ENCODE assay signal across 1 cellular context in the genomic region with DNA sequence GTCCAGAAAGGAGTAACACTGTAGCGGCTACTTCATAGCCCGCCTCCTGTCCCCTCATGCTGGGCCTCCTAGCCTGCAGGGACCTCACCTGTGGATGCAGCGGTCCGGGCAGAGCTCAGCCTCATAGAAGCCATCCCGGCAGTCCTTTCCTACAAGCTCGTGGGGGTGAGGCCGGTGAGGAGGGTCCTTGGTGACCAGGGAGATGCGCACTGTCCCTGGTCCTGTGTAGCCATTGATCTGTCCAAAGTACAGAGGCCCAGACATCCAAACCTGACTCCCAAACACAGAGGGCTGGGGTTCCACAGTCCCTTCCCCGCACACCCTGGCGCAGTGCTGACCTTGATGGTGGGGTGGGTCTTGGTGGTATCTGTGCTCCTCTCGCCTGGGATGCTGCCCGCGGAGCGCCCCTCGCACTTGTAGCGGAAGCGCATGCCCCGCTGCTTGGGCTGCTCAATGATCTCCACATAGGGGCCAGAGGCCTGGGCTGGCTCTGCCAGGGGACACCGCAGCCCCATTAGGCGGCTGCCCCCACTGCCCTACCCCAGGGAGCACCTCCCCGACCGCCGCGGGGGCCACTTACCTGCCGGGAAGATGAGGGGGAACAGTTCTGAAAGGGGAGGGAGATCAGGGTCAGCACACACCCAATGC.
TF ChIP-seq lines count a peak whose summit lies in the region.

No MANE protein-coding gene starts in this region.

TF ChIP-seq in HepG2, 621 proteins besides CTCF, POLR2A, EP300 and RAD21 (continues in another document):
- TF ChIP-seq ONECUT2 (CRISPR knock-in tag; IDR thresholded peaks at IDR 0.05) (peak; percentile 74), HOXA3 (CRISPR knock-in tag; IDR thresholded peaks at IDR 0.05) (peak; percentile 68), ZNF207 (IDR thresholded peaks at IDR 0.05; ENCODE audit: borderline replicate concordance) (no peak), GATAD1 (CRISPR knock-in tag; IDR thresholded peaks at IDR 0.05) (0 out of 2 replicates have a peak, but pooled peaks have one; percentile 36), GATAD2A (CRISPR knock-in tag; IDR thresholded peaks at IDR 0.05) (peak; percentile 22; the same call in 1 of the 2 replicates), ZBTB7B (CRISPR knock-in tag; IDR thresholded peaks at IDR 0.05) (peak; percentile 59; the same call in 1 of the 2 replicates), HNF4G (IDR thresholded peaks at IDR 0.05; ENCODE audit: borderline replicate concordance, low read depth, low read length) (no peak), HNF4G (CRISPR knock-in tag; IDR thresholded peaks at IDR 0.05; ENCODE audit: borderline replicate concordance, low read depth) (peak; percentile 20; the same call in 1 of the 2 replicates), ZNF564 (CRISPR knock-in tag; IDR thresholded peaks at IDR 0.05) (0 out of 2 replicates have a peak, but pooled peaks have one; percentile 36), ZNF138 (CRISPR knock-in tag; IDR thresholded peaks at IDR 0.05; ENCODE audit: low read depth) (0 out of 2 replicates have a peak, but pooled peaks have one; percentile 25), TBX2 (CRISPR knock-in tag; IDR thresholded peaks at IDR 0.05; ENCODE audit: borderline replicate concordance) (0 out of 2 replicates have a peak, but pooled peaks have one; percentile 12), ZNF543 (CRISPR knock-in tag; IDR thresholded peaks at IDR 0.05) (no peak), ZNF124 (CRISPR knock-in tag; IDR thresholded peaks at IDR 0.05) (peak; percentile 16; the same call in 1 of the 2 replicates), ZBTB20 (CRISPR knock-in tag; IDR thresholded peaks at IDR 0.05; ENCODE audit: borderline replicate concordance, low read depth) (peak; percentile 14; the same call in 1 of the 2 replicates), ZNF577 (CRISPR knock-in tag; IDR thresholded peaks at IDR 0.05; ENCODE audit: borderline replicate concordance, low read depth) (no peak), LCORL (IDR thresholded peaks at IDR 0.05) (no peak), LCORL (CRISPR knock-in tag; IDR thresholded peaks at IDR 0.05) (peak; percentile 80; the same call in 1 of the 2 replicates)
- TF ChIP-seq, protein P1, sequence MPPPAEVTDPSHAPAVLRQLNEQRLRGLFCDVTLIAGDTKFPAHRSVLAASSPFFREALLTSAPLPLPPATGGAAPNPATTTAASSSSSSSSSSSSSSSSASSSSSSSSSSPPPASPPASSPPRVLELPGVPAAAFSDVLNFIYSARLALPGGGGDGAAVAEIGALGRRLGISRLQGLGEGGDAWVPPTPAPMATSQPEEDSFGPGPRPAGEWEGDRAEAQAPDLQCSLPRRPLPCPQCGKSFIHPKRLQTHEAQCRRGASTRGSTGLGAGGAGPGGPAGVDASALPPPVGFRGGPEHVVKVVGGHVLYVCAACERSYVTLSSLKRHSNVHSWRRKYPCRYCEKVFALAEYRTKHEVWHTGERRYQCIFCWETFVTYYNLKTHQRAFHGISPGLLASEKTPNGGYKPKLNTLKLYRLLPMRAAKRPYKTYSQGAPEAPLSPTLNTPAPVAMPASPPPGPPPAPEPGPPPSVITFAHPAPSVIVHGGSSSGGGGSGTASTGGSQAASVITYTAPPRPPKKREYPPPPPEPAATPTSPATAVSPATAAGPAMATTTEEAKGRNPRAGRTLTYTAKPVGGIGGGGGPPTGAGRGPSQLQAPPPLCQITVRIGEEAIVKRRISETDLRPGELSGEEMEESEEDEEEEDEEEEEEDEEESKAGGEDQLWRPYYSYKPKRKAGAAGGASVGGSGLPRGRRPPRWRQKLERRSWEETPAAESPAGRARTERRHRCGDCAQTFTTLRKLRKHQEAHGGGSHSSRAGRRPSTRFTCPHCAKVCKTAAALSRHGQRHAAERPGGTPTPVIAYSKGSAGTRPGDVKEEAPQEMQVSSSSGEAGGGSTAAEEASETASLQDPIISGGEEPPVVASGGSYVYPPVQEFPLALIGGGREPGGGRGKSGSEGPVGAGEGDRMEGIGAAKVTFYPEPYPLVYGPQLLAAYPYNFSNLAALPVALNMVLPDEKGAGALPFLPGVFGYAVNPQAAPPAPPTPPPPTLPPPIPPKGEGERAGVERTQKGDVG (CRISPR knock-in tag; IDR thresholded peaks at IDR 0.05; ENCODE audit: borderline replicate concordance) = 0 out of 2 replicates have a peak, but pooled peaks have one; percentile 12
- TF ChIP-seq, protein P2, sequence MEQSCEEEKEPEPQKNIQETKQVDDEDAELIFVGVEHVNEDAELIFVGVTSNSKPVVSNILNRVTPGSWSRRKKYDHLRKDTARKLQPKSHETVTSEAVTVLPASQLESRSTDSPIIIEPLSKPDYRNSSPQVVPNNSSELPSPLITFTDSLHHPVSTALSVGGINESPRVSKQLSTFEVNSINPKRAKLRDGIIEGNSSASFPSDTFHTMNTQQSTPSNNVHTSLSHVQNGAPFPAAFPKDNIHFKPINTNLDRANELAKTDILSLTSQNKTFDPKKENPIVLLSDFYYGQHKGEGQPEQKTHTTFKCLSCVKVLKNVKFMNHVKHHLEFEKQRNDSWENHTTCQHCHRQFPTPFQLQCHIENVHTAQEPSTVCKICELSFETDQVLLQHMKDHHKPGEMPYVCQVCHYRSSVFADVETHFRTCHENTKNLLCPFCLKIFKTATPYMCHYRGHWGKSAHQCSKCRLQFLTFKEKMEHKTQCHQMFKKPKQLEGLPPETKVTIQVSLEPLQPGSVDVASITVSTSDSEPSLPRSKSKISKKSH (CRISPR knock-in tag; IDR thresholded peaks at IDR 0.05; ENCODE audit: borderline replicate concordance) = 0 out of 2 replicates have a peak, but pooled peaks have one; percentile 35
- TF ChIP-seq, protein P3, sequence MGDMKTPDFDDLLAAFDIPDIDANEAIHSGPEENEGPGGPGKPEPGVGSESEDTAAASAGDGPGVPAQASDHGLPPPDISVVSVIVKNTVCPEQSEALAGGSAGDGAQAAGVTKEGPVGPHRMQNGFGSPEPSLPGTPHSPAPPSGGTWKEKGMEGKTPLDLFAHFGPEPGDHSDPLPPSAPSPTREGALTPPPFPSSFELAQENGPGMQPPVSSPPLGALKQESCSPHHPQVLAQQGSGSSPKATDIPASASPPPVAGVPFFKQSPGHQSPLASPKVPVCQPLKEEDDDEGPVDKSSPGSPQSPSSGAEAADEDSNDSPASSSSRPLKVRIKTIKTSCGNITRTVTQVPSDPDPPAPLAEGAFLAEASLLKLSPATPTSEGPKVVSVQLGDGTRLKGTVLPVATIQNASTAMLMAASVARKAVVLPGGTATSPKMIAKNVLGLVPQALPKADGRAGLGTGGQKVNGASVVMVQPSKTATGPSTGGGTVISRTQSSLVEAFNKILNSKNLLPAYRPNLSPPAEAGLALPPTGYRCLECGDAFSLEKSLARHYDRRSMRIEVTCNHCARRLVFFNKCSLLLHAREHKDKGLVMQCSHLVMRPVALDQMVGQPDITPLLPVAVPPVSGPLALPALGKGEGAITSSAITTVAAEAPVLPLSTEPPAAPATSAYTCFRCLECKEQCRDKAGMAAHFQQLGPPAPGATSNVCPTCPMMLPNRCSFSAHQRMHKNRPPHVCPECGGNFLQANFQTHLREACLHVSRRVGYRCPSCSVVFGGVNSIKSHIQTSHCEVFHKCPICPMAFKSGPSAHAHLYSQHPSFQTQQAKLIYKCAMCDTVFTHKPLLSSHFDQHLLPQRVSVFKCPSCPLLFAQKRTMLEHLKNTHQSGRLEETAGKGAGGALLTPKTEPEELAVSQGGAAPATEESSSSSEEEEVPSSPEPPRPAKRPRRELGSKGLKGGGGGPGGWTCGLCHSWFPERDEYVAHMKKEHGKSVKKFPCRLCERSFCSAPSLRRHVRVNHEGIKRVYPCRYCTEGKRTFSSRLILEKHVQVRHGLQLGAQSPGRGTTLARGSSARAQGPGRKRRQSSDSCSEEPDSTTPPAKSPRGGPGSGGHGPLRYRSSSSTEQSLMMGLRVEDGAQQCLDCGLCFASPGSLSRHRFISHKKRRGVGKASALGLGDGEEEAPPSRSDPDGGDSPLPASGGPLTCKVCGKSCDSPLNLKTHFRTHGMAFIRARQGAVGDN (CRISPR knock-in tag; IDR thresholded peaks at IDR 0.05) = peak; percentile 82
- TF ChIP-seq, protein P4, sequence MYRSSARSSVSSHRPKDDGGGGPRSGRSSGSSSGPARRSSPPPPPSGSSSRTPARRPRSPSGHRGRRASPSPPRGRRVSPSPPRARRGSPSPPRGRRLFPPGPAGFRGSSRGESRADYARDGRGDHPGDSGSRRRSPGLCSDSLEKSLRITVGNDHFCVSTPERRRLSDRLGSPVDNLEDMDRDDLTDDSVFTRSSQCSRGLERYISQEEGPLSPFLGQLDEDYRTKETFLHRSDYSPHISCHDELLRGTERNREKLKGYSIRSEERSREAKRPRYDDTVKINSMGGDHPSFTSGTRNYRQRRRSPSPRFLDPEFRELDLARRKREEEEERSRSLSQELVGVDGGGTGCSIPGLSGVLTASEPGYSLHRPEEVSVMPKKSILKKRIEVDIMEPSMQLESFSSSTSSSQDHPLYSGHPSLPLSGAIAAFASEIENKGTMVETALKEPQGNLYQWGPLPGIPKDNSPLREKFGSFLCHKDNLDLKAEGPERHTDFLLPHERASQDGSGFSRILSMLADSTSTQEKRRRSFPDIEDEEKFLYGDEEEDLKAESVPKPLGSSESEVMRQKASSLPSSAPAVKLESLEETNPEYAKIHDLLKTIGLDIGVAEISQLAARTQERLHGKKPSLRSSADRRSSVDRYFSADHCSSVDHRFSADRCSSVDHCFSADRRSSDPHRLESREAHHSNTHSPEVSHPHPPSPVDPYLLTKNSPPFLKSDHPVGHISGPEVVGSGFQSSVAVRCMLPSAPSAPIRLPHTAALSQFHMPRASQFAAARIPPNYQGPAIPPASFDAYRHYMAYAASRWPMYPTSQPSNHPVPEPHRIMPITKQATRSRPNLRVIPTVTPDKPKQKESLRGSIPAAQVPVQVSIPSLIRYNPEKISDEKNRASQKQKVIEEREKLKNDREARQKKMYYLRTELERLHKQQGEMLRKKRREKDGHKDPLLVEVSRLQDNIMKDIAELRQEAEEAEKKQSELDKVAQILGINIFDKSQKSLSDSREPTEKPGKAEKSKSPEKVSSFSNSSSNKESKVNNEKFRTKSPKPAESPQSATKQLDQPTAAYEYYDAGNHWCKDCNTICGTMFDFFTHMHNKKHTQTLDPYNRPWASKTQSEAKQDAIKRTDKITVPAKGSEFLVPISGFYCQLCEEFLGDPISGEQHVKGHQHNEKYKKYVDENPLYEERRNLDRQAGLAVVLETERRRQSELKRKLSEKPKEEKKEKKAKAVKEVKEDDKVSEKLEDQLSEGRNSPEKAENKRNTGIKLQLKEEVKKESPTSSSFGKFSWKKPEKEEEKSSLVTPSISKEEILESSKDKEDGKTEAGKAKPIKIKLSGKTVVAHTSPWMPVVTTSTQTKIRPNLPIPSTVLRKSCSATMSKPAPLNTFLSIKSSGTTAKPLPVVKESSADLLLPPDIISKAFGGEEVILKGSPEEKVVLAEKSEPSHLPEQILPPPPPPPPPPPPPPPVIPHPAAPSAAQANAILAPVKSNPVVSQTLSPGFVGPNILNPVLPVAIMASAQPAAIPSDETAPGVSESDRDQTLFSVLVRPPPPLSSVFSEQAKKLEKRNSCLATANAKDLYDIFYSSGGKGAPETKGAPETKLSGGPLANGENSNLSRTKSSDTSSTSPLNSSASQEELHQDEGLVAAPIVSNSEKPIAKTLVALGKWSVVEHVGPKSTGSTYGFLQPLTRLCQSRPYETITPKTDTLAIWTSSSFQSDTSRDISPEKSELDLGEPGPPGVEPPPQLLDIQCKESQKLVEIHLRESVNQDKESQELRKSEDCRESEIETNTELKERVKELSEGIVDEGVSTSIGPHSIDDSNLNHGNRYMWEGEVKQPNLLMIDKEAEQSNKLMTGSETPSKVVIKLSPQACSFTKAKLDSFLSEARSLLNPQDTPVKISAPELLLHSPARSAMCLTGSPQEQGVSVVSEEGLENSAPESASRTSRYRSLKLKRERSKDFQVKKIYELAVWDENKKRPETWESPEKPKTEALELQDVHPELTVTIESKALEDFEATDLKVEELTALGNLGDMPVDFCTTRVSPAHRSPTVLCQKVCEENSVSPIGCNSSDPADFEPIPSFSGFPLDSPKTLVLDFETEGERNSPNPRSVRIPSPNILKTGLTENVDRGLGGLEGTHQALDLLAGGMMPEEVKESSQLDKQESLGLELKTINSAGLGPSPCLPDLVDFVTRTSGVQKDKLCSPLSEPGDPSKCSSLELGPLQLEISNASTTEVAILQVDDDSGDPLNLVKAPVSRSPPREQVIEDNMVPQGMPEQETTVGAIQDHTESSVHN (CRISPR knock-in tag; IDR thresholded peaks at IDR 0.05) = no peak
- TF ChIP-seq, protein P5, sequence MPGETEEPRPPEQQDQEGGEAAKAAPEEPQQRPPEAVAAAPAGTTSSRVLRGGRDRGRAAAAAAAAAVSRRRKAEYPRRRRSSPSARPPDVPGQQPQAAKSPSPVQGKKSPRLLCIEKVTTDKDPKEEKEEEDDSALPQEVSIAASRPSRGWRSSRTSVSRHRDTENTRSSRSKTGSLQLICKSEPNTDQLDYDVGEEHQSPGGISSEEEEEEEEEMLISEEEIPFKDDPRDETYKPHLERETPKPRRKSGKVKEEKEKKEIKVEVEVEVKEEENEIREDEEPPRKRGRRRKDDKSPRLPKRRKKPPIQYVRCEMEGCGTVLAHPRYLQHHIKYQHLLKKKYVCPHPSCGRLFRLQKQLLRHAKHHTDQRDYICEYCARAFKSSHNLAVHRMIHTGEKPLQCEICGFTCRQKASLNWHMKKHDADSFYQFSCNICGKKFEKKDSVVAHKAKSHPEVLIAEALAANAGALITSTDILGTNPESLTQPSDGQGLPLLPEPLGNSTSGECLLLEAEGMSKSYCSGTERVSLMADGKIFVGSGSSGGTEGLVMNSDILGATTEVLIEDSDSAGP (CRISPR knock-in tag; IDR thresholded peaks at IDR 0.05; ENCODE audit: borderline replicate concordance) = peak; percentile 69; the same call in 1 of the 2 replicates
- TF ChIP-seq, protein P6, sequence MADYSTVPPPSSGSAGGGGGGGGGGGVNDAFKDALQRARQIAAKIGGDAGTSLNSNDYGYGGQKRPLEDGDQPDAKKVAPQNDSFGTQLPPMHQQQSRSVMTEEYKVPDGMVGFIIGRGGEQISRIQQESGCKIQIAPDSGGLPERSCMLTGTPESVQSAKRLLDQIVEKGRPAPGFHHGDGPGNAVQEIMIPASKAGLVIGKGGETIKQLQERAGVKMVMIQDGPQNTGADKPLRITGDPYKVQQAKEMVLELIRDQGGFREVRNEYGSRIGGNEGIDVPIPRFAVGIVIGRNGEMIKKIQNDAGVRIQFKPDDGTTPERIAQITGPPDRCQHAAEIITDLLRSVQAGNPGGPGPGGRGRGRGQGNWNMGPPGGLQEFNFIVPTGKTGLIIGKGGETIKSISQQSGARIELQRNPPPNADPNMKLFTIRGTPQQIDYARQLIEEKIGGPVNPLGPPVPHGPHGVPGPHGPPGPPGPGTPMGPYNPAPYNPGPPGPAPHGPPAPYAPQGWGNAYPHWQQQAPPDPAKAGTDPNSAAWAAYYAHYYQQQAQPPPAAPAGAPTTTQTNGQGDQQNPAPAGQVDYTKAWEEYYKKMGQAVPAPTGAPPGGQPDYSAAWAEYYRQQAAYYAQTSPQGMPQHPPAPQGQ (CRISPR knock-in tag; IDR thresholded peaks at IDR 0.05; ENCODE audit: borderline replicate concordance) = 0 out of 2 replicates have a peak, but pooled peaks have one; percentile 23
- TF ChIP-seq, protein P7, sequence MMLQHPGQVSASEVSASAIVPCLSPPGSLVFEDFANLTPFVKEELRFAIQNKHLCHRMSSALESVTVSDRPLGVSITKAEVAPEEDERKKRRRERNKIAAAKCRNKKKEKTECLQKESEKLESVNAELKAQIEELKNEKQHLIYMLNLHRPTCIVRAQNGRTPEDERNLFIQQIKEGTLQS (CRISPR knock-in tag; IDR thresholded peaks at IDR 0.05) = no peak
